Comparison of ENCODE assay signal across 26 cellular contexts in genomic region chr12:22266101-22266500, GRCh38.
"Had no signal": no experiment of that assay in that cellular context is flagged by ENCODE, and none has a peak within 500 bp of the region (broad histone marks: within the 10 kb centered on the region; RNA-seq: fewer than 3 reads in every experiment).

No MANE protein-coding gene starts in this region.

- H3K27ac ChIP-seq: esophagus muscularis mucosa, left ventricle myocardium inferior, ovary, prostate gland, sigmoid colon, thoracic aorta, vagina had no signal

- ATAC-seq: stimulated activated effector memory CD8-positive, alpha-beta T cell treated with anti-CD3 and anti-CD28 coated beads, Interleukin-12 subunit alpha, Interleukin-12 subunit beta, amount 100 ng/mL, for 72 hours; T-helper 17 cell had no signal

- H3K4me1 ChIP-seq: left ventricle myocardium inferior, prostate gland had no signal

- H3K9me3 ChIP-seq: esophagus muscularis mucosa, left ventricle myocardium inferior, ovary, prostate gland, sigmoid colon, thoracic aorta, vagina had no signal

- H3K27me3 ChIP-seq: esophagus muscularis mucosa, ovary, sigmoid colon, vagina had no signal

- H3K36me3 ChIP-seq: esophagus muscularis mucosa, left ventricle myocardium inferior, ovary, prostate gland, sigmoid colon, thoracic aorta, vagina had no signal

- DNase-seq: activated CD4-positive, alpha-beta memory T cell treated with anti-CD3 and anti-CD28 coated beads for 36 hours; activated CD4-positive, alpha-beta T cell treated with anti-CD3 and anti-CD28 coated beads, Interleukin-2, amount 10 ng/mL, durations not matched to agents 24 days and 14 days; activated CD4-positive, CD25-positive, alpha-beta regulatory T cell treated with anti-CD3 and anti-CD28 coated beads, Interleukin-2, amount 50 U/mL, for 72 hours; activated CD8-positive, alpha-beta memory T cell treated with anti-CD3 and anti-CD28 coated beads, Interleukin-2, amount 50 U/mL, for 48 hours; activated gamma-delta T cell treated with Interleukin-2 at 50 U/mL for 16 hours; activated naive CD4-positive, alpha-beta T cell treated with anti-CD3 and anti-CD28 coated beads, Interleukin-2, amount 50 U/mL, for 16 hours; activated T-cell treated with anti-CD3 and anti-CD28 coated beads, Interleukin-2, amount 50 U/mL, for 24 hours; amniotic stem cell; dermis blood vessel endothelial cell; effector CD4-positive, alpha-beta T cell; foreskin melanocyte; glutamatergic neuron; left ventricle myocardium inferior; naive B cell; nephron progenitor cell; ovary; sigmoid colon; small intestine; stimulated activated CD4-positive, alpha-beta T cell treated with anti-CD3 and anti-CD28 coated beads, Interleukin-4, amount 100 ng/mL, for 24 hours; T-helper 17 cell; T1000 had no signal

- H3K4me3 ChIP-seq: esophagus muscularis mucosa, left ventricle myocardium inferior, ovary, prostate gland, sigmoid colon, thoracic aorta, vagina had no signal
